In the genomic region with DNA sequence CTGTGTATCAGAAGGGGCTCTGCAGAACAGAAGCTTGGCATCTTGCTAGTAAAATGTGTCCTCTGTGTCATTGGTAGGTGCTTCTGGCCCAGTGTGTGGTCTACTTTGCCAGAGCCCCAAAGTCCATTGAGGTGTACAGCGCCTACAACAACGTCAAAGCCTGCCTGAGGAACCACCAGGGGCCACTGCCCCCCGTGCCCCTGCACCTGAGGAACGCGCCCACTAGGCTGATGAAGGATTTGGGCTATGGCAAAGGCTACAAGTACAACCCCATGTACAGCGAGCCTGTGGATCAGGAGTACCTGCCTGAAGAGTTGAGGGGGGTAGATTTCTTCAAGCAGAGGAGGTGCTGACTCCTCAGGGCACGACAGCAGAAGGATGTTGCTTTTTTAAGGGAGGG, we compare ENCODE assay signal across 1 cellular context.
A peak's percentile ranks its signal among the peaks of the same experiment; 100 is the strongest.
TF ChIP-seq lines count a peak whose summit lies in the region.

No MANE protein-coding gene starts in this region.

TF ChIP-seq in K562, 482 proteins besides CTCF, POLR2A, EP300 and RAD21:
- no peak for TF ChIP-seq PTTG1 (tag; IDR thresholded peaks at IDR 0.05; ENCODE audit: low read depth)
- TF ChIP-seq SMC3 (conservative IDR thresholded peaks at IDR 0.05; ENCODE audit: insufficient read depth, low read depth, low read length): 0 out of 2 replicates have a peak, but pooled peaks have one; percentile 4
